ENCODE assay signal across 8 cellular contexts in genomic region chr17:15999974-16000827, GRCh38. TPM values are rescaled to one million over a fixed set of nuclear protein-coding genes. Genes with fewer than 3 reads are reported as not detected.
DNase-seq lines count a peak whose midpoint lies in the region; ATAC-seq and TF ChIP-seq lines count a peak whose summit lies in the region.

No MANE protein-coding gene starts in this region.

- peak overlapping the region; percentile 92 for H3K27ac Mint-ChIP-seq in dendritic cell treated with granulocyte-macrophage colony-stimulating factor and Interleukin-4, amounts not matched to agents 40 ng/mL and 50 ng/mL, for 4 days

- peak overlapping the region; percentile 93 for H3K4me3 Mint-ChIP-seq in dendritic cell treated with granulocyte-macrophage colony-stimulating factor and Interleukin-4, amounts not matched to agents 40 ng/mL and 50 ng/mL, for 4 days

- no peak overlapping the region for H2BK120ac ChIP-seq in mesendoderm (ENCODE audit: low read depth, low read length)

- H4K8ac ChIP-seq in mesendoderm (ENCODE audit: low read depth, low read length): no peak overlapping the region

- peak overlapping the region; percentile 72 for H3K18ac ChIP-seq in mesendoderm (ENCODE audit: low read length)

- in situ Hi-C loops in Panc1 (cut with HindIII; ENCODE audit: low pct_unique_long_range_greater_than_20kb, low sequenced_read_pairs): no loop called here

- peaks cover 14% of the 10 kb centered on the region for H3K79me1 ChIP-seq in mesendoderm (ENCODE audit: low read length)

- POLR2A ChIA-PET in Panc1 (lab: Charles Lee): no interaction called here

- CTCF ChIA-PET in Panc1 (lab: Charles Lee): no interaction called here

- H3K4me1 ChIP-seq in Panc1 (ENCODE audit: control insufficient read depth, insufficient read depth, low read length) (peaks cover 5% of the 10 kb centered on the region; the same call in 1 of the 2 replicates), mesendoderm (ENCODE audit: control insufficient read depth, low read depth, low read length) (peaks cover 3% of the 10 kb centered on the region), upper lobe of right lung (peaks cover 16% of the 10 kb centered on the region)

- peak overlapping the region; percentile 99 for H3K56ac ChIP-seq in mesendoderm (ENCODE audit: low read length)

- H3K27me3 Mint-ChIP-seq in dendritic cell treated with granulocyte-macrophage colony-stimulating factor and Interleukin-4, amounts not matched to agents 40 ng/mL and 50 ng/mL, for 4 days: no peaks in the 10 kb centered on the region

- H3K27me3 ChIP-seq in Panc1 (ENCODE audit: control insufficient read depth, insufficient read depth, low read length) (no peaks in the 10 kb centered on the region), mesendoderm (ENCODE audit: insufficient read depth, low read length, poor library complexity) (no peaks in the 10 kb centered on the region), upper lobe of right lung (no peaks in the 10 kb centered on the region)

- intact Hi-C loops in Panc1 (cut with micrococcal nuclease; ENCODE audit: unreplicated experiment) (loop anchor here (2.0 to 5.0 kb wide), 2 partner anchors 55 to 173 kb away; partner anchors contain the start of gene ADORA2B), upper lobe of right lung (cut with DNase I) (no loop called here)
- intact Hi-C loops in dendritic cell treated with granulocyte-macrophage colony-stimulating factor and Interleukin-4, amounts not matched to agents 40 ng/mL and 50 ng/mL, for 4 days (cut with micrococcal nuclease): loop anchor here (2.0 to 5.0 kb wide), 3 partner anchors 53 to 738 kb away; no protein-coding TSS in a partner anchor

- DNase-seq in AG09309 (ENCODE audit: low read depth): no peak
- DNase-seq in Panc1 (ENCODE audit: low read depth, low spot score): no peak
- peak; percentile 81 for DNase-seq in mesendoderm
- DNase-seq in upper lobe of right lung: no peak
- no peak for DNase-seq in COLO829 (ENCODE audit: low spot score)

- no peak overlapping the region for H2BK15ac ChIP-seq in mesendoderm (replicated peaks; ENCODE audit: low read depth)

- H4K5ac ChIP-seq in mesendoderm (ENCODE audit: low read length): no peak overlapping the region

- peak overlapping the region; percentile 90 for H3K9ac ChIP-seq in mesendoderm (ENCODE audit: low read length)

- H3K79me2 ChIP-seq in mesendoderm (ENCODE audit: control insufficient read depth, insufficient read depth, low read length): peaks cover 20% of the 10 kb centered on the region

- no CpG with 5 or more reads among the region's 64 CpGs for WGBS in mesendoderm (ENCODE audit: extremely low coverage, insufficient coverage, low lambda C conversion rate)

- H3K9me3 Mint-ChIP-seq in dendritic cell treated with granulocyte-macrophage colony-stimulating factor and Interleukin-4, amounts not matched to agents 40 ng/mL and 50 ng/mL, for 4 days: no peaks in the 10 kb centered on the region

- TF ChIP-seq CTCF in AG09309 (IDR thresholded peaks at IDR 0.05; ENCODE audit: control insufficient read depth, insufficient read depth, low read depth, low read length, missing control alignments) (no peak), Panc1 (IDR thresholded peaks at IDR 0.05) (no peak), upper lobe of right lung (IDR thresholded peaks at IDR 0.05) (no peak)

- peaks cover 44% of the 10 kb centered on the region for H3K4me1 Mint-ChIP-seq in dendritic cell treated with granulocyte-macrophage colony-stimulating factor and Interleukin-4, amounts not matched to agents 40 ng/mL and 50 ng/mL, for 4 days (ENCODE audit: low read depth)

- H3K27ac ChIP-seq in Panc1 (ENCODE audit: low read length) (peak overlapping the region; percentile 85), mesendoderm (ENCODE audit: low read depth, low read length) (peak overlapping the region; percentile 96), upper lobe of right lung (peak overlapping the region; percentile 90)

- H2BK5ac ChIP-seq in mesendoderm (ENCODE audit: low read length): no peak overlapping the region

- no TSS peak for BruUV-seq in Panc1 (replicated peaks; lab: Mats Ljungman, UMichigan)

- H3K4ac ChIP-seq in mesendoderm (ENCODE audit: low read depth, low read length): peak overlapping the region; percentile 58

- H3K36me3 ChIP-seq in Panc1 (ENCODE audit: control insufficient read depth, insufficient read depth, low read length) (peaks cover 29% of the 10 kb centered on the region), mesendoderm (ENCODE audit: control insufficient read depth, insufficient read depth, low read length) (peaks cover 3% of the 10 kb centered on the region), upper lobe of right lung (peaks cover 40% of the 10 kb centered on the region)

- ATAC-seq in GM18520 (IDR thresholded peaks at IDR 0.05; ENCODE audit: unreplicated experiment) (peak; percentile 27), HG03095 (IDR thresholded peaks at IDR 0.05; ENCODE audit: unreplicated experiment) (peak; percentile 39), Panc1 (peak; percentile 64), upper lobe of right lung (peak; percentile 70)

- H3K4me2 ChIP-seq in mesendoderm (ENCODE audit: low read length): peak overlapping the region; percentile 89

- H3K4me3 ChIP-seq in AG09309 (ENCODE audit: control insufficient read depth, low read depth, low read length) (peak overlapping the region; percentile 70), Panc1 (ENCODE audit: low read depth in 2 of 2, low read length in 2 of 2) (peak overlapping the region; percentile 77 to 81), mesendoderm (ENCODE audit: low read length) (peak overlapping the region; percentile 89), upper lobe of right lung (peak overlapping the region; percentile 84)

- H3K9me3 ChIP-seq in Panc1 (ENCODE audit: control insufficient read depth, insufficient read depth, low read depth, low read length): peaks cover 4% of the 10 kb centered on the region; the same call in 1 of the 2 replicates
- no peaks in the 10 kb centered on the region for H3K9me3 ChIP-seq in upper lobe of right lung

- no peak overlapping the region for H2AK5ac ChIP-seq in mesendoderm (ENCODE audit: low read length)

- H3K36me3 Mint-ChIP-seq in dendritic cell treated with granulocyte-macrophage colony-stimulating factor and Interleukin-4, amounts not matched to agents 40 ng/mL and 50 ng/mL, for 4 days (ENCODE audit: low read depth): peaks cover 80% of the 10 kb centered on the region

- peak overlapping the region; percentile 57 for H3K23ac ChIP-seq in mesendoderm (ENCODE audit: low read length)

RNA-seq across cellular contexts. Expression of gene TTC19, which starts 0.6 kb away (rescaled TPM):
- total RNA-seq in Panc1 (2021; ENCODE audit: unreplicated experiment): 28.4 TPM
- polyA plus RNA-seq in Panc1 (2012; ENCODE audit: insufficient read length): 28.1 TPM
- polyA plus RNA-seq in mesendoderm (2013, experiment 1 of 2): 31.5 TPM
- polyA plus RNA-seq in mesendoderm (2013, experiment 2 of 2): 32.0 TPM
- total RNA-seq in upper lobe of right lung: 34.9 TPM

RNA-seq across cellular contexts. Expression of gene ZSWIM7, which starts 0.7 kb away (rescaled TPM):
- total RNA-seq in Panc1 (2021; ENCODE audit: unreplicated experiment): 17.5 TPM
- 21.6 TPM for polyA plus RNA-seq in Panc1 (2012; ENCODE audit: insufficient read length)
- 34.6 TPM for polyA plus RNA-seq in mesendoderm (2013, experiment 1 of 2)
- polyA plus RNA-seq in mesendoderm (2013, experiment 2 of 2): 33.3 TPM
- 27.4 TPM for total RNA-seq in upper lobe of right lung

RNA-seq across cellular contexts. Expression of gene ADORA2B, which starts 55.3 kb away (rescaled TPM):
- total RNA-seq in Panc1 (2021; ENCODE audit: unreplicated experiment): 42.7 TPM
- polyA plus RNA-seq in Panc1 (2012; ENCODE audit: insufficient read length): 35.5 TPM
- polyA plus RNA-seq in mesendoderm (2013, experiment 1 of 2): 1.2 TPM
- polyA plus RNA-seq in mesendoderm (2013, experiment 2 of 2): 1.6 TPM
- 7.1 TPM for total RNA-seq in upper lobe of right lung
